12 cellular contexts compared by ENCODE assay signal in the genomic region with DNA sequence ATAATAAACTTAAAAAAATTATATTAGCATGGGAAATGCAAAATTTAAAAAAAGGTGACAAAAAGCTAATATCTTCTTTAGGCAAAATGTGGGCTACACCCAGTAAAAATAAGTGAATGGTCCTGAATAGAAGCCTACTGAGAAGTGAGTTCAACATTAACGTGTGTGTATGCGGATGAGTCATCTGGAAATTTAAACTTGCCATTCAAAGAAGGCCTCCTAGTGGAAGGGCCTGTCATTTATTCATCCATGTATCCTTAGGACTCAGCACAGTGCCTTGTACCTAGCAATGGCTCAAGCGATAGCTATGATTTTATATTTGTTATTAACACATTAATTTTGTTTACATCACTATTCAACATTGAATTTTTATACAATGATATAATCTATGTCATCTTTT.
DNase-seq lines count a peak whose midpoint lies in the region; ATAC-seq lines count a peak whose summit lies in the region.
"Had no signal": no experiment of that assay in that cellular context is flagged by ENCODE, and none has a peak within 500 bp of the region (broad histone marks: within the 10 kb centered on the region; RNA-seq: fewer than 3 reads in every experiment).

No MANE protein-coding gene starts in this region.

- ATAC-seq in HG03378 (IDR thresholded peaks at IDR 0.05; ENCODE audit: unreplicated experiment) (no peak), GM19397 (IDR thresholded peaks at IDR 0.05; ENCODE audit: unreplicated experiment) (no peak), HG03097 (IDR thresholded peaks at IDR 0.05; ENCODE audit: low FRiP score, unreplicated experiment) (no peak)
- ATAC-seq: effector memory CD8-positive, alpha-beta T cell had no signal

- peak; percentile 13 for DNase-seq in SIG-M5 treated with dmso at 0.1 percent for 504 hours (lab: John Stamatoyannopoulos, UW; ENCODE audit: unreplicated experiment)
- no peak for DNase-seq in SIG-M5 (lab: John Stamatoyannopoulos, UW)
- peak; percentile 18 for DNase-seq in RPMI7951 (ENCODE audit: low read depth)
- peak; percentile 58 for DNase-seq in iris pigment epithelial cell (ENCODE audit: low read depth)
- no peak for DNase-seq in OCI-M2 (lab: John Stamatoyannopoulos, UW; ENCODE audit: unreplicated experiment)
- DNase-seq: activated CD4-positive, alpha-beta T cell treated with anti-CD3 and anti-CD28 coated beads, Interleukin-2, amount 50 U/mL, for 48 hours; effector memory CD8-positive, alpha-beta T cell; NCI-H146; stimulated activated CD4-positive, alpha-beta T cell treated with anti-CD3 and anti-CD28 coated beads, Interleukin-15, amount 100 ng/mL, for 24 hours had no signal

Comparison
In these comparisons a context has a peak if more than half of its experiments do, and no peak if none do; other contexts are left out.
1. DNase-seq: peak in SIG-M5 treated with dmso at 0.1 percent for 504 hours (single experiment), RPMI7951 (single experiment) and iris pigment epithelial cell (single experiment); none in SIG-M5 (single experiment) and OCI-M2 (single experiment).